Comparison of ENCODE assay signal across 8 cellular contexts in the genomic region with DNA sequence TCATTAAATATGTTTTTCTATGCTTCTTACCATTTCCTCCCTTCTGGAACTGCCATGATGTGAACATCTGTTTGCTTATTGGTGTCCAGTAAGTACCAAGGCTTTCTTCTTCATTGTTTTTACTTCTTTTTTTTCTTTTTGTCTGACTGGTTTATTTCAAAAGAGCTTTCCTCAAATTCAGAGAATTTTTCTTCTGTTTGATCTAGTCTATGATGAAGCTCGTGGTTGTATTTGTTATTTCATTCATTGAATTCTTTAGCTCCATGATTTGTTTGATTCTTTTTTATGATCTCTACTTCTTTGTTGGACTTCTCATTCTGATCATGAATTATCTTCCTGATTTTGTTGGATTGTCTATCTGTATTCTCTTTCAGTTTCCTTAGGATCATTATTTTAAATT.
"Had no signal": no experiment of that assay in that cellular context is flagged by ENCODE, and none has a peak within 500 bp of the region (broad histone marks: within the 10 kb centered on the region; RNA-seq: fewer than 3 reads in every experiment).

No MANE protein-coding gene starts in this region.

- FAIRE-seq: H1, H54, HTR-8/SVneo had no signal

- DNase-seq: H9, HCEC 1CT, Kasumi-1, KG1 had no signal

- H3K4me3 ChIP-seq: GM23338 had no signal

- ATAC-seq: GM23338 had no signal

- H3K4me2 ChIP-seq: GM23338 had no signal

- H2AFZ ChIP-seq: GM23338 had no signal
